Comparison of ENCODE assay signal across 1 cellular context in the genomic region with DNA sequence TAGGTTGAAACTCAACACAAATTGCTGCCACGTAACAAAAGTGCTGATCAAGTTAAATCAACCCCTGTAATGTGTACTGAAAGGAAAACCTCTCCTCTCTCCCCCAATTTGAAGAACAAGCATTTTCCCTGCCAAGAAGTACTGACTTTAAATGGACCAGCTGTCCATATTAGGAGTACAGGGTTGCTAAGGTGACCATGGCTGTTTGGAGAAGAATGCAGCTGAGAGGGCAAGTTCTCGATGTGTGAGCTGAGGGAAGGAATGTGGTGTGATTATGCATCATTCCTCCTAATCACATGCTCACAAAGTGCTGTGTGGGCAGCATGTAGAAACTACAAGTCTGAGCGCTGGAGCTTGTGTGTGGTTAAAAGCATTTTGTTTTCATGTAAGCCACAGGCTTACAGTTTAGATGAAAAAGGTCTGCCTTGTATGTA.
TF ChIP-seq lines count a peak whose summit lies in the region.

No MANE protein-coding gene starts in this region.

TF ChIP-seq in H1, 55 proteins besides CTCF, POLR2A, EP300 and RAD21 (continued from another document):
- peak; percentile 70; the same call in 1 of the 2 replicates for TF ChIP-seq POLR2AphosphoS5 (IDR thresholded peaks at IDR 0.05; ENCODE audit: low read depth, low read length)
- peak; percentile 44; the same call in 1 of the 2 replicates for TF ChIP-seq MAFK (IDR thresholded peaks at IDR 0.05; ENCODE audit: low read depth, low read length)
- peak; percentile 50 for TF ChIP-seq NANOG (IDR thresholded peaks at IDR 0.05; ENCODE audit: insufficient read depth, low read depth, low read length, poor library complexity, severe bottlenecking)
- TF ChIP-seq RXRA (IDR thresholded peaks at IDR 0.05; ENCODE audit: insufficient read depth, low read depth, low read length), result no peak
- peak; percentile 52; the same call in 1 of the 2 replicates for TF ChIP-seq TAF1 (IDR thresholded peaks at IDR 0.05; ENCODE audit: low read depth, low read length)
- no peak for TF ChIP-seq JUN (IDR thresholded peaks at IDR 0.05; ENCODE audit: low read depth, low read length)
- 0 out of 2 replicates have a peak, but pooled peaks have one; percentile 54 for TF ChIP-seq TCF12 (IDR thresholded peaks at IDR 0.05; ENCODE audit: low read depth, low read length)
- TF ChIP-seq SIN3A (conservative IDR thresholded peaks at IDR 0.05 in 1 of 2, IDR thresholded peaks at IDR 0.05 in 1 of 2; ENCODE audit: low read depth in 1 of 2, low read length in 2 of 2), result peak in 1 of 2 experiments; percentile 53; a peak in 1 of 4 replicates
- peak; percentile 96 for TF ChIP-seq TEAD4 (IDR thresholded peaks at IDR 0.05; ENCODE audit: low read depth, low read length)
- TF ChIP-seq JUND (IDR thresholded peaks at IDR 0.05; ENCODE audit: low read length), result 0 out of 2 replicates have a peak, but pooled peaks have one; percentile 21
- peak; percentile 64 for TF ChIP-seq SP1 (IDR thresholded peaks at IDR 0.05; ENCODE audit: low read depth, low read length)
- TF ChIP-seq SRF (IDR thresholded peaks at IDR 0.05; ENCODE audit: low read depth, low read length), result peak; percentile 75; the same call in 1 of the 2 replicates
- TF ChIP-seq MAX (IDR thresholded peaks at IDR 0.05), result peak; percentile 68
- no peak for TF ChIP-seq GABPA (IDR thresholded peaks at IDR 0.05; ENCODE audit: borderline replicate concordance, insufficient read depth, low read length)
- TF ChIP-seq, protein P1, sequence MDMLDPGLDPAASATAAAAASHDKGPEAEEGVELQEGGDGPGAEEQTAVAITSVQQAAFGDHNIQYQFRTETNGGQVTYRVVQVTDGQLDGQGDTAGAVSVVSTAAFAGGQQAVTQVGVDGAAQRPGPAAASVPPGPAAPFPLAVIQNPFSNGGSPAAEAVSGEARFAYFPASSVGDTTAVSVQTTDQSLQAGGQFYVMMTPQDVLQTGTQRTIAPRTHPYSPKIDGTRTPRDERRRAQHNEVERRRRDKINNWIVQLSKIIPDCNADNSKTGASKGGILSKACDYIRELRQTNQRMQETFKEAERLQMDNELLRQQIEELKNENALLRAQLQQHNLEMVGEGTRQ (IDR thresholded peaks at IDR 0.05; ENCODE audit: low read length), result 0 out of 2 replicates have a peak, but pooled peaks have one; percentile 8
- TF ChIP-seq PHF8 (conservative IDR thresholded peaks at IDR 0.05; ENCODE audit: low read depth, low read length), result no peak
- no peak for TF ChIP-seq ATF2 (IDR thresholded peaks at IDR 0.05; ENCODE audit: low read length)
